Comparison of ENCODE assay signal across 9 cellular contexts in genomic region chr6:90251295-90251992, GRCh38. TPM values are rescaled to one million over a fixed set of nuclear protein-coding genes. Genes with fewer than 3 reads are reported as not detected.
A peak's percentile ranks its signal among the peaks of the same experiment; 100 is the strongest.
DNase-seq lines count a peak whose midpoint lies in the region; ATAC-seq, FAIRE-seq and TF ChIP-seq lines count a peak whose summit lies in the region.
"Had no signal": no experiment of that assay in that cellular context is flagged by ENCODE, and none has a peak within 500 bp of the region (broad histone marks: within the 10 kb centered on the region; RNA-seq: fewer than 3 reads in every experiment).

No MANE protein-coding gene starts in this region.

- no peaks in the 10 kb centered on the region for H3K27me3 Mint-ChIP-seq in activated naive CD8-positive, alpha-beta T cell treated with anti-CD3 and anti-CD28 coated beads, Interleukin-2, amount 50 U/mL, for 24 hours

- no peaks in the 10 kb centered on the region for H3K27me3 ChIP-seq in left ventricle myocardium inferior (ENCODE audit: low read depth)

- peaks cover 16% of the 10 kb centered on the region for H3K9me3 Mint-ChIP-seq in activated naive CD8-positive, alpha-beta T cell treated with anti-CD3 and anti-CD28 coated beads, Interleukin-2, amount 50 U/mL, for 24 hours

- no peaks in the 10 kb centered on the region for H3K9me3 ChIP-seq in left ventricle myocardium inferior (replicated peaks)

- peaks cover 83% of the 10 kb centered on the region for H3K36me3 Mint-ChIP-seq in activated naive CD8-positive, alpha-beta T cell treated with anti-CD3 and anti-CD28 coated beads, Interleukin-2, amount 50 U/mL, for 24 hours (ENCODE audit: low read depth)

- H3K4me1 Mint-ChIP-seq in activated naive CD8-positive, alpha-beta T cell treated with anti-CD3 and anti-CD28 coated beads, Interleukin-2, amount 50 U/mL, for 24 hours = peaks cover 94% of the 10 kb centered on the region

- H3K4me3 Mint-ChIP-seq in activated naive CD8-positive, alpha-beta T cell treated with anti-CD3 and anti-CD28 coated beads, Interleukin-2, amount 50 U/mL, for 24 hours = peak overlapping the region; percentile 76

- peak overlapping the region; percentile 99 for H3K27ac Mint-ChIP-seq in activated naive CD8-positive, alpha-beta T cell treated with anti-CD3 and anti-CD28 coated beads, Interleukin-2, amount 50 U/mL, for 24 hours

- intact Hi-C loops in left ventricle myocardium inferior (cut with micrococcal nuclease) = no loop called here

- H3K4me1 ChIP-seq in left ventricle myocardium inferior = no peaks in the 10 kb centered on the region

- H3K36me3 ChIP-seq in left ventricle myocardium inferior = no peaks in the 10 kb centered on the region

- FAIRE-seq in GM18507 (lab: Jason Lieb, UNC) = peak; percentile 62

- DNase-seq in GM18507 (ENCODE audit: extremely low spot score, insufficient read length, low read depth) = no peak
- no peak for DNase-seq in activated naive CD8-positive, alpha-beta T cell treated with anti-CD3 and anti-CD28 coated beads, Interleukin-2, amount 50 U/mL, for 24 hours
- no peak for DNase-seq in left ventricle myocardium inferior
- no peak for DNase-seq in hippocampal formation (lab: John Stamatoyannopoulos, UW)
- no peak for DNase-seq in stimulated activated CD4-positive, alpha-beta T cell treated with anti-CD3 and anti-CD28 coated beads, Interleukin-4, amount 100 ng/mL, for 1 hour
- DNase-seq in GDM1 (lab: John Stamatoyannopoulos, UW) = no peak
- DNase-seq: activated CD4-positive, alpha-beta T cell treated with anti-CD3 and anti-CD28 coated beads for 48 hours had no signal

- H3K4me3 ChIP-seq in left ventricle myocardium inferior = no peak overlapping the region

- H3K27ac ChIP-seq in left ventricle myocardium inferior (replicated peaks) = no peak overlapping the region

- ATAC-seq in GM19468 (IDR thresholded peaks at IDR 0.05; ENCODE audit: extremely low read depth, unreplicated experiment) (peak; percentile 96), HG03135 (IDR thresholded peaks at IDR 0.05; ENCODE audit: unreplicated experiment) (peak; percentile 87)
- ATAC-seq in activated naive CD8-positive, alpha-beta T cell treated with anti-CD3 and anti-CD28 coated beads, Interleukin-2, amount 50 U/mL, for 24 hours = peak; percentile 69

- TF ChIP-seq CTCF in left ventricle myocardium inferior (IDR thresholded peaks at IDR 0.05; ENCODE audit: borderline replicate concordance) = no peak

RNA-seq across cellular contexts. Expression of gene BACH2, which starts 45.2 kb away (rescaled TPM):
- total RNA-seq in left ventricle myocardium inferior = 1.5 TPM
